In the genomic region with DNA sequence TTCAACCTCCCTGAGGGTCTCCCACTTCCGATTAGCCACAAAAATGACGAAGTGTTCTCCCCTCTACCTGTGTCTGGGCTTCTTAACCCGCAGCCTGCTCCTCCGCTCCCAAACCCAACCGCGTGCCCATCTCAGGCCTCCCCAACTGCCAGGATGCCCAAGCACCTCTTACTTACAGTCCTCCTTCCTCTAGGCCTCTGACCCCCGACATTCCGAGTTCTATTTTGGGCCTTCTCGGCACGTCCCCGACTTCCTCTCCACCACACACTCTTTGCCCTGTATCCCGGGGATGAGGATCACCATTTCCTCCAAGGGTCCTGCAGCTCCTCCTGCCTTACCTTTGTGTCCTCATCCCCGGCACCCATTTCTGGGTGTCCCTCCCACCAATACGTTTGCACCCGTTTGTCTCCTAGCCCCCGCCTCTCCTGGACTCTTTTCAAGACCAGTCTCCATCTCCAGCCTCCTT, we compare ENCODE assay signal across 8 cellular contexts. TPM values are rescaled to one million over a fixed set of nuclear protein-coding genes. Genes with fewer than 3 reads are reported as not detected.
A peak's percentile ranks its signal among the peaks of the same experiment; 100 is the strongest.
DNase-seq lines count a peak whose midpoint lies in the region; ATAC-seq and TF ChIP-seq lines count a peak whose summit lies in the region.

No MANE protein-coding gene starts in this region.

- POLR2A ChIA-PET in activated CD4-positive, alpha-beta memory T cell treated with anti-CD3 and anti-CD28 coated beads for 36 hours (lab: Charles Lee), result interaction anchor here (0.7 to 5.0 kb wide), 19 partner anchors 10 to 290 kb away, joined by 3 to 95 read pairs (median 7); a partner anchor contains a TSS

- TF ChIP-seq CTCF in cardiac muscle cell (IDR thresholded peaks at IDR 0.05; ENCODE audit: low read depth, low read length), result no peak

- no peaks in the 10 kb centered on the region for H3K9me3 Mint-ChIP-seq in activated CD4-positive, alpha-beta memory T cell treated with anti-CD3 and anti-CD28 coated beads for 36 hours

- H3K27me3 ChIP-seq in cardiac muscle cell (no peaks in the 10 kb centered on the region), right cardiac atrium (ENCODE audit: control insufficient read depth, insufficient read depth) (no peaks in the 10 kb centered on the region)

- CTCF ChIA-PET in activated CD4-positive, alpha-beta memory T cell treated with anti-CD3 and anti-CD28 coated beads for 36 hours (lab: Charles Lee), result interaction anchor here (0.6 to 10.5 kb wide), 38 partner anchors 8 to 284 kb away, joined by 3 to 277 read pairs (median 5); a partner anchor contains a TSS

- H3K4me1 ChIP-seq in cardiac muscle cell (ENCODE audit: low read depth) (peaks cover 7% of the 10 kb centered on the region), right cardiac atrium (ENCODE audit: control insufficient read depth, insufficient read depth, low read length) (peaks cover 5% of the 10 kb centered on the region)

- no peak for ATAC-seq in right cardiac atrium
- no peak for ATAC-seq in GM19395 (IDR thresholded peaks at IDR 0.05; ENCODE audit: unreplicated experiment)

- peak overlapping the region; percentile 98 for H3K4me3 Mint-ChIP-seq in activated CD4-positive, alpha-beta memory T cell treated with anti-CD3 and anti-CD28 coated beads for 36 hours

- DNase-seq in cardiac muscle cell (ENCODE audit: low read depth in 1 of 2, low spot score in 1 of 2) (no peak), cardiac septum (ENCODE audit: low spot score) (no peak), right cardiac atrium (no peak), NCI-H2171 treated with DMSO at 0.1 percent for 48 hours (lab: John Stamatoyannopoulos, UW) (no peak), retina (no peak)
- DNase-seq in activated CD4-positive, alpha-beta memory T cell treated with anti-CD3 and anti-CD28 coated beads for 36 hours, result no peak
- peak; percentile 69 for DNase-seq in stimulated activated CD8-positive, alpha-beta memory T cell treated with anti-CD3 and anti-CD28 coated beads, Interleukin-4, amount 100 ng/mL, for 48 hours

- H3K4me3 ChIP-seq in cardiac muscle cell (peak overlapping the region; percentile 78), right cardiac atrium (ENCODE audit: low read length) (peak overlapping the region; percentile 61)

- peaks cover 50% of the 10 kb centered on the region for H3K36me3 Mint-ChIP-seq in activated CD4-positive, alpha-beta memory T cell treated with anti-CD3 and anti-CD28 coated beads for 36 hours

- H3K4me1 Mint-ChIP-seq in activated CD4-positive, alpha-beta memory T cell treated with anti-CD3 and anti-CD28 coated beads for 36 hours (ENCODE audit: low read depth), result peaks cover 38% of the 10 kb centered on the region

- H3K27ac ChIP-seq in cardiac muscle cell (peak overlapping the region; percentile 99), right cardiac atrium (ENCODE audit: low read length) (peak overlapping the region; percentile 99)

- 1% methylated on average over 16 of the region's 16 CpGs for WGBS in right cardiac atrium

- no peaks in the 10 kb centered on the region for H3K27me3 Mint-ChIP-seq in activated CD4-positive, alpha-beta memory T cell treated with anti-CD3 and anti-CD28 coated beads for 36 hours

- peaks cover 34% of the 10 kb centered on the region for H3K36me3 ChIP-seq in cardiac muscle cell

- intact Hi-C loops in cardiac septum (cut with DNase I), result loop anchor here (1.0 to 5.0 kb wide), 4 partner anchors 13 to 142 kb away; a partner anchor contains a TSS
- intact Hi-C loops in activated CD4-positive, alpha-beta memory T cell treated with anti-CD3 and anti-CD28 coated beads for 36 hours (cut with micrococcal nuclease), result loop anchor here (1.0 to 2.0 kb wide), 8 partner anchors 13 to 478 kb away; a partner anchor contains a TSS
- intact Hi-C loops in right cardiac atrium (cut with DNase I), result no loop called here

- peak overlapping the region; percentile 99 for H3K27ac Mint-ChIP-seq in activated CD4-positive, alpha-beta memory T cell treated with anti-CD3 and anti-CD28 coated beads for 36 hours

- no peaks in the 10 kb centered on the region for H3K9me3 ChIP-seq in cardiac muscle cell (ENCODE audit: low read depth)
- no peaks in the 10 kb centered on the region for H3K9me3 ChIP-seq in right cardiac atrium (ENCODE audit: control insufficient read depth, low read length)

RNA-seq across cellular contexts. Expression of a gene that starts 0.4 kb away (rescaled TPM):
- total RNA-seq in cardiac muscle cell (74.3 and 88.9 TPM in 2 replicates), cardiac septum (37.6 TPM), right cardiac atrium (10 to 100 TPM; 33.3 to 39.5 (median 35.8) TPM)
- polyA plus RNA-seq in cardiac muscle cell (80.3 and 82.7 TPM in 2 replicates), right cardiac atrium (44.7 TPM)
- 10 to 100 TPM; 69.8 to 71.7 TPM for total RNA-seq in activated CD4-positive, alpha-beta memory T cell treated with anti-CD3 and anti-CD28 coated beads for 36 hours

RNA-seq across cellular contexts. Expression of a gene that starts 1.9 kb away (rescaled TPM):
- 974 and 1,709 TPM in 2 replicates for total RNA-seq in cardiac muscle cell
- polyA plus RNA-seq in cardiac muscle cell, result 1,641 and 2,660 TPM in 2 replicates
- total RNA-seq in cardiac septum, result 434 TPM
- 1,000 to 10,000 TPM; 1,166 to 1,191 TPM for total RNA-seq in activated CD4-positive, alpha-beta memory T cell treated with anti-CD3 and anti-CD28 coated beads for 36 hours
- total RNA-seq in right cardiac atrium, result 100 to 1,000 TPM; 285 to 470 (median 377) TPM
- 389 TPM for polyA plus RNA-seq in right cardiac atrium

RNA-seq across cellular contexts. Expression of a gene that starts 12.8 kb away (rescaled TPM):
- total RNA-seq in cardiac muscle cell (138 and 161 TPM in 2 replicates), cardiac septum (118 TPM), right cardiac atrium (100 to 1,000 TPM; 139 to 164 (median 142) TPM)
- polyA plus RNA-seq in cardiac muscle cell (216 and 267 TPM in 2 replicates), right cardiac atrium (128 TPM)
- 10 to 100 TPM; 11.5 to 12.5 TPM for total RNA-seq in activated CD4-positive, alpha-beta memory T cell treated with anti-CD3 and anti-CD28 coated beads for 36 hours

RNA-seq across cellular contexts. Expression of a gene that starts 19.8 kb away (rescaled TPM):
- not detected in 2 replicates for total RNA-seq in cardiac muscle cell
- 0.60 TPM in 1 of 2 replicates, not detected in the other for polyA plus RNA-seq in cardiac muscle cell
- total RNA-seq in cardiac septum, result 0.83 TPM
- total RNA-seq in activated CD4-positive, alpha-beta memory T cell treated with anti-CD3 and anti-CD28 coated beads for 36 hours, result 10 to 100 TPM; 11.1 to 13.2 TPM
- total RNA-seq in right cardiac atrium, result 1 to 10 TPM in 1 of 4 donors, under 1 TPM in 3; 0.45 to 1.7 (median 0.64) TPM
- polyA plus RNA-seq in right cardiac atrium, result 0.79 TPM

RNA-seq across cellular contexts. Expression of a gene that starts 26.1 kb away (rescaled TPM):
- total RNA-seq in cardiac muscle cell (5.9 and 6.0 TPM in 2 replicates), cardiac septum (0.54 TPM), right cardiac atrium (under 1 TPM in 3 of 4 donors, not detected in 1; 0.20 to 0.88 (median 0.48) TPM)
- polyA plus RNA-seq in cardiac muscle cell (13.2 and 21.4 TPM in 2 replicates), right cardiac atrium (0.20 TPM)
- 1 to 10 TPM; 2.0 to 2.7 TPM for total RNA-seq in activated CD4-positive, alpha-beta memory T cell treated with anti-CD3 and anti-CD28 coated beads for 36 hours

Comparison
In these comparisons a context has a peak if more than half of its experiments do, and no peak if none do; other contexts are left out.
1. intact Hi-C loops: an anchor here in cardiac septum (1.0 to 5.0 kb wide) and activated CD4-positive, alpha-beta memory T cell treated with anti-CD3 and anti-CD28 coated beads for 36 hours (1.0 to 2.0 kb wide); none called in right cardiac atrium.